Comparison of ENCODE assay signal across 6 cellular contexts in genomic region chr6:31864123-31864562, GRCh38. TPM values are rescaled to one million over a fixed set of nuclear protein-coding genes. Genes with fewer than 3 reads are reported as not detected.
DNase-seq lines count a peak whose midpoint lies in the region; ATAC-seq and TF ChIP-seq lines count a peak whose summit lies in the region.
"Not testable (repeated sequence)": the region's sequence is repeated elsewhere in the genome, so short reads cannot be mapped to it uniquely, and the experiment has no call there.

No MANE protein-coding gene starts in this region.

- intact Hi-C loops in right cardiac atrium (cut with DNase I): loop anchor here in 1 of 4 donors (10.0 kb wide), 1 partner anchor 179 kb away; the partner anchor contains the start of gene LY6G5C
- intact Hi-C loops in transverse colon (cut with DNase I; ENCODE audit: low total_unique reads): loop anchor here (5.0 kb wide), 1 partner anchor 1187 kb away; no protein-coding TSS in a partner anchor

- not testable (repeated sequence) for H3K9me2 ChIP-seq in GM23248 (ENCODE audit: insufficient read depth)

- not testable (repeated sequence) for H2BK15ac ChIP-seq in neuronal stem cell (ENCODE audit: low read length)

- H3K4me1 Mint-ChIP-seq in T-helper 1 cell treated with Interleukin-12 subunit alpha and Interleukin-12 subunit beta and Interleukin-4 antibody, amounts not matched to agents 30 μg/mL and 1 μg/mL, for 36 hours (ENCODE audit: low read depth): peaks cover 20% of the 10 kb centered on the region
- peaks cover 40% of the 10 kb centered on the region for H3K4me1 Mint-ChIP-seq in brain

- TF ChIP-seq CTCF in brain (conservative IDR thresholded peaks at IDR 0.05): peak in 1 of 2 experiments; percentile 48
- not testable (repeated sequence) for TF ChIP-seq CTCF in transverse colon (IDR thresholded peaks at IDR 0.05)

- H2BK12ac ChIP-seq in neuronal stem cell (ENCODE audit: low read length): not testable (repeated sequence)

- H3K18ac ChIP-seq in neuronal stem cell (ENCODE audit: low read length): peak overlapping the region; percentile 84

- H3K23ac ChIP-seq in neuronal stem cell (ENCODE audit: low read depth, low read length, poor library complexity): peak overlapping the region; percentile 58

- H3K27me3 ChIP-seq in GM23248 (replicated peaks; ENCODE audit: insufficient read depth); right cardiac atrium (ENCODE audit: control insufficient read depth, insufficient read depth); neuronal stem cell (ENCODE audit: control insufficient read depth in 3 of 3, insufficient read depth in 3 of 3, low read depth in 1 of 3, low read length in 3 of 3); transverse colon: not testable (repeated sequence)

- not testable (repeated sequence) for H3K27me3 Mint-ChIP-seq in T-helper 1 cell treated with Interleukin-12 subunit alpha and Interleukin-12 subunit beta and Interleukin-4 antibody, amounts not matched to agents 30 μg/mL and 1 μg/mL, for 36 hours (ENCODE audit: low read depth); brain

- peak overlapping the region; percentile 90 for H3K4me3 ChIP-seq in GM23248
- peak overlapping the region; percentile 46 for H3K4me3 ChIP-seq in right cardiac atrium (ENCODE audit: low read length)
- H3K4me3 ChIP-seq in neuronal stem cell (ENCODE audit: low read length in 2 of 2): peak overlapping the region; percentile 53 to 82
- peak overlapping the region; percentile 8 to 50 (median 21) for H3K4me3 ChIP-seq in transverse colon

- H2AFZ ChIP-seq in GM23248: peak overlapping the region; percentile 94
- peak overlapping the region; percentile 71 for H2AFZ ChIP-seq in neuronal stem cell (ENCODE audit: low read length)

- H3K27ac ChIP-seq in GM23248 (peak overlapping the region; percentile 81), neuronal stem cell (replicated peaks; ENCODE audit: low read length) (peak overlapping the region; percentile 76), transverse colon (peak overlapping the region; percentile 84 to 94 (median 86))
- not testable (repeated sequence) for H3K27ac ChIP-seq in right cardiac atrium (ENCODE audit: low read length)

- not testable (repeated sequence) for TF ChIP-seq POLR2A in transverse colon (IDR thresholded peaks at IDR 0.05)

- H4K20me1 ChIP-seq in GM23248 (ENCODE audit: insufficient read depth): not testable (repeated sequence)

- H3K4me3 Mint-ChIP-seq in T-helper 1 cell treated with Interleukin-12 subunit alpha and Interleukin-12 subunit beta and Interleukin-4 antibody, amounts not matched to agents 30 μg/mL and 1 μg/mL, for 36 hours: peak overlapping the region; percentile 98
- peak overlapping the region; percentile 90 to 98 (median 95) for H3K4me3 Mint-ChIP-seq in brain

- peaks cover 12% of the 10 kb centered on the region for H3K36me3 Mint-ChIP-seq in T-helper 1 cell treated with Interleukin-12 subunit alpha and Interleukin-12 subunit beta and Interleukin-4 antibody, amounts not matched to agents 30 μg/mL and 1 μg/mL, for 36 hours (ENCODE audit: low read depth)
- H3K36me3 Mint-ChIP-seq in brain: peaks cover 11% of the 10 kb centered on the region

- not testable (repeated sequence) for H3K14ac ChIP-seq in neuronal stem cell (ENCODE audit: low read length)

- H3K9me3 Mint-ChIP-seq in T-helper 1 cell treated with Interleukin-12 subunit alpha and Interleukin-12 subunit beta and Interleukin-4 antibody, amounts not matched to agents 30 μg/mL and 1 μg/mL, for 36 hours; brain: not testable (repeated sequence)

- in situ Hi-C loops in GM23248 (cut with MboI); transverse colon (cut with MboI; ENCODE audit: low pct_ligation_motif_present in 1 of 4, low pct_unique_long_range_greater_than_20kb in 1 of 4, low sequenced_read_pairs in 3 of 4): not testable (repeated sequence)

- peak overlapping the region; percentile 32 for H2BK120ac ChIP-seq in neuronal stem cell (ENCODE audit: low read depth, low read length)

- H3K79me2 ChIP-seq in GM23248 (ENCODE audit: insufficient read depth): peaks cover 11% of the 10 kb centered on the region

- TF ChIP-seq EP300 in transverse colon (IDR thresholded peaks at IDR 0.05; ENCODE audit: low read depth): not testable (repeated sequence)

- not testable (repeated sequence) for H3F3A ChIP-seq in GM23248 (ENCODE audit: insufficient read depth)

- H3K9ac ChIP-seq in GM23248: peak overlapping the region; percentile 76
- H3K9ac ChIP-seq in neuronal stem cell (ENCODE audit: low read depth, low read length, poor library complexity): peak overlapping the region; percentile 50

- H3K4ac ChIP-seq in neuronal stem cell (ENCODE audit: low read length): not testable (repeated sequence)

- not testable (repeated sequence) for ATAC-seq in right cardiac atrium

- DNase-seq in GM23248; neuronal stem cell (ENCODE audit: low spot score); transverse colon: not testable (repeated sequence)
- DNase-seq in right cardiac atrium: peak in 1 of 3 donors; percentile 54

- peak overlapping the region; percentile 91 for H3K27ac Mint-ChIP-seq in T-helper 1 cell treated with Interleukin-12 subunit alpha and Interleukin-12 subunit beta and Interleukin-4 antibody, amounts not matched to agents 30 μg/mL and 1 μg/mL, for 36 hours
- peak overlapping the region; percentile 92 to 99 (median 97) for H3K27ac Mint-ChIP-seq in brain

- not testable (repeated sequence) for H4K8ac ChIP-seq in neuronal stem cell (ENCODE audit: low read depth, low read length)

- H2BK5ac ChIP-seq in neuronal stem cell (ENCODE audit: low read length): peak overlapping the region; percentile 45

- H3K9me3 ChIP-seq in GM23248 (ENCODE audit: low read depth); right cardiac atrium (ENCODE audit: control insufficient read depth, low read length); neuronal stem cell (replicated peaks in 1 of 2; ENCODE audit: control insufficient read depth in 2 of 2, insufficient read depth in 1 of 2, low read depth in 1 of 2, low read length in 2 of 2); transverse colon: not testable (repeated sequence)

- peaks cover 11% of the 10 kb centered on the region for H3K4me1 ChIP-seq in GM23248 (ENCODE audit: insufficient read depth)
- H3K4me1 ChIP-seq in right cardiac atrium (ENCODE audit: control insufficient read depth, insufficient read depth, low read length): not testable (repeated sequence)
- H3K4me1 ChIP-seq in neuronal stem cell (ENCODE audit: control insufficient read depth in 2 of 2, insufficient read depth in 1 of 2, low read depth in 1 of 2, low read length in 2 of 2): peaks cover 14 to 28% of the 10 kb centered on the region in 2 donors
- peaks cover 7 to 22% (median 10%) of the 10 kb centered on the region in 4 donors for H3K4me1 ChIP-seq in transverse colon

- H2AK5ac ChIP-seq in neuronal stem cell (ENCODE audit: low read depth, low read length): peak overlapping the region; percentile 4

- not testable (repeated sequence) for H3K36me3 ChIP-seq in GM23248 (ENCODE audit: low read depth)
- H3K36me3 ChIP-seq in neuronal stem cell (replicated peaks in 1 of 2; ENCODE audit: control insufficient read depth in 2 of 2, insufficient read depth in 2 of 2, low read length in 2 of 2): peaks cover 12 to 24% of the 10 kb centered on the region in 2 donors
- peaks cover 0 to 15% (median 4%) of the 10 kb centered on the region in 4 donors for H3K36me3 ChIP-seq in transverse colon

- 5 to 7% methylated on average over 16 of the region's 16 CpGs for WGBS in GM23248 (ENCODE audit: low coverage in 1 of 2, low lambda C conversion rate in 2 of 2, missing lambda C conversion rate in 2 of 2), 2 experiments
- 14% methylated on average over 16 of the region's 16 CpGs for whole genome bisulfite sequencing in right cardiac atrium
- no CpG with 5 or more reads among the region's 16 CpGs for WGBS in neuronal stem cell (ENCODE audit: extremely low coverage in 2 of 2, insufficient read length in 2 of 2, insufficient replicate concordance in 1 of 2), 2 donors
- WGBS in transverse colon (ENCODE audit: low coverage in 1 of 2), 2 donors: 21 to 50% methylated on average over 2 to 16 of the region's 16 CpGs

- H3K4me2 ChIP-seq in GM23248 (ENCODE audit: unreplicated experiment) (peak overlapping the region; percentile 88), neuronal stem cell (ENCODE audit: insufficient read depth, low read length, poor library complexity, severe bottlenecking) (peak overlapping the region; percentile 43)

- not testable (repeated sequence) for H4K91ac ChIP-seq in neuronal stem cell (ENCODE audit: low read depth, low read length, poor library complexity)

- not testable (repeated sequence) for H3K79me1 ChIP-seq in neuronal stem cell (ENCODE audit: low read depth, low read length)

RNA-seq across cellular contexts. Expression of gene NEU1, which starts 1.5 kb away (rescaled TPM):
- total RNA-seq in GM23248 (2014; rRNA removed; shearing (Covaris generic)): 38.3 and 40.2 TPM in 2 replicates
- 27.8 TPM in 2 replicates for polyA plus RNA-seq in GM23248 (2016; fragmentation: Nextera tagmentation; extraction: Ambion mirVana)
- polyA plus RNA-seq in brain (ENCODE audit: insufficient read depth, low read depth, low replicate concordance): 59.5 TPM
- 10 to 100 TPM; 18.5 to 28.2 (median 22.7) TPM for total RNA-seq in right cardiac atrium
- 26.0 TPM for polyA plus RNA-seq in right cardiac atrium
- 34.6 TPM for polyA plus RNA-seq in neuronal stem cell (2013, experiment 1 of 2)
- 36.0 TPM for polyA plus RNA-seq in neuronal stem cell (2013, experiment 2 of 2)
- 10 to 100 TPM; 21.1 to 88.7 (median 65.4) TPM for total RNA-seq in transverse colon

RNA-seq across cellular contexts. Expression of gene SLC44A4, which starts 14.7 kb away (rescaled TPM):
- total RNA-seq in GM23248 (2014; rRNA removed; shearing (Covaris generic)): not detected in 2 replicates
- polyA plus RNA-seq in GM23248 (2016; fragmentation: Nextera tagmentation; extraction: Ambion mirVana) (not detected in 2 replicates), brain (ENCODE audit: insufficient read depth, low read depth, low replicate concordance) (15.7 TPM), right cardiac atrium (0.05 TPM)
- total RNA-seq in right cardiac atrium (not detected), transverse colon (100 to 1,000 TPM; 149 to 734 (median 395) TPM)
- polyA plus RNA-seq in neuronal stem cell (2013, experiment 1 of 2): 1.4 TPM
- polyA plus RNA-seq in neuronal stem cell (2013, experiment 2 of 2): 1.4 TPM

RNA-seq across cellular contexts. Expression of gene EHMT2, which starts 33.4 kb away (rescaled TPM):
- 40.2 and 41.5 TPM in 2 replicates for total RNA-seq in GM23248 (2014; rRNA removed; shearing (Covaris generic))
- polyA plus RNA-seq in GM23248 (2016; fragmentation: Nextera tagmentation; extraction: Ambion mirVana) (26.5 and 27.5 TPM in 2 replicates), brain (ENCODE audit: insufficient read depth, low read depth, low replicate concordance) (168 TPM), right cardiac atrium (15.7 TPM)
- total RNA-seq in right cardiac atrium (10 to 100 TPM; 13.5 to 24.0 (median 20.0) TPM), transverse colon (10 to 100 TPM; 25.9 to 33.3 (median 27.9) TPM)
- polyA plus RNA-seq in neuronal stem cell (2013, experiment 1 of 2): 119 TPM
- 117 TPM for polyA plus RNA-seq in neuronal stem cell (2013, experiment 2 of 2)

RNA-seq across cellular contexts. Expression of gene HSPA1B, which starts 36.6 kb away (rescaled TPM):
- 104 and 124 TPM in 2 replicates for total RNA-seq in GM23248 (2014; rRNA removed; shearing (Covaris generic))
- 58.0 and 61.3 TPM in 2 replicates for polyA plus RNA-seq in GM23248 (2016; fragmentation: Nextera tagmentation; extraction: Ambion mirVana)
- 248 TPM for polyA plus RNA-seq in brain (ENCODE audit: insufficient read depth, low read depth, low replicate concordance)
- 100 to 1,000 TPM; 110 to 299 (median 197) TPM for total RNA-seq in right cardiac atrium
- polyA plus RNA-seq in right cardiac atrium: 114 TPM
- 25.9 TPM for polyA plus RNA-seq in neuronal stem cell (2013, experiment 1 of 2)
- 25.2 TPM for polyA plus RNA-seq in neuronal stem cell (2013, experiment 2 of 2)
- total RNA-seq in transverse colon: 100 to 1,000 TPM; 104 to 471 (median 278) TPM

RNA-seq across cellular contexts. Expression of gene ZBTB12, which starts 37.7 kb away (rescaled TPM):
- 2.0 and 6.1 TPM in 2 replicates for total RNA-seq in GM23248 (2014; rRNA removed; shearing (Covaris generic))
- polyA plus RNA-seq in GM23248 (2016; fragmentation: Nextera tagmentation; extraction: Ambion mirVana): not detected in 2 replicates
- 36.9 TPM for polyA plus RNA-seq in brain (ENCODE audit: insufficient read depth, low read depth, low replicate concordance)
- total RNA-seq in right cardiac atrium: 1 to 10 TPM; 1.6 to 5.0 (median 3.4) TPM
- 2.4 TPM for polyA plus RNA-seq in right cardiac atrium
- polyA plus RNA-seq in neuronal stem cell (2013, experiment 1 of 2): 26.7 TPM
- 26.3 TPM for polyA plus RNA-seq in neuronal stem cell (2013, experiment 2 of 2)
- 1 to 10 TPM in 1 of 4 donors, under 1 TPM in 3; 0.14 to 1.3 (median 0.77) TPM for total RNA-seq in transverse colon

Comparison
In these comparisons a context has a peak if more than half of its experiments do, and no peak if none do; other contexts are left out.
1. H3K4me3 ChIP-seq: peak in every context shown above with its lines; median percentile 90 in GM23248; 68 in neuronal stem cell; 46 in right cardiac atrium; 21 in transverse colon.
2. RNA of gene SLC44A4, which starts 14.7 kb away (total RNA-seq): 149 to 734 TPM in transverse colon; not detected in right cardiac atrium and not detected in GM23248; every median in the first group is over 100 times any median in the second.